Comparison of ENCODE assay signal across 8 cellular contexts in the genomic region with DNA sequence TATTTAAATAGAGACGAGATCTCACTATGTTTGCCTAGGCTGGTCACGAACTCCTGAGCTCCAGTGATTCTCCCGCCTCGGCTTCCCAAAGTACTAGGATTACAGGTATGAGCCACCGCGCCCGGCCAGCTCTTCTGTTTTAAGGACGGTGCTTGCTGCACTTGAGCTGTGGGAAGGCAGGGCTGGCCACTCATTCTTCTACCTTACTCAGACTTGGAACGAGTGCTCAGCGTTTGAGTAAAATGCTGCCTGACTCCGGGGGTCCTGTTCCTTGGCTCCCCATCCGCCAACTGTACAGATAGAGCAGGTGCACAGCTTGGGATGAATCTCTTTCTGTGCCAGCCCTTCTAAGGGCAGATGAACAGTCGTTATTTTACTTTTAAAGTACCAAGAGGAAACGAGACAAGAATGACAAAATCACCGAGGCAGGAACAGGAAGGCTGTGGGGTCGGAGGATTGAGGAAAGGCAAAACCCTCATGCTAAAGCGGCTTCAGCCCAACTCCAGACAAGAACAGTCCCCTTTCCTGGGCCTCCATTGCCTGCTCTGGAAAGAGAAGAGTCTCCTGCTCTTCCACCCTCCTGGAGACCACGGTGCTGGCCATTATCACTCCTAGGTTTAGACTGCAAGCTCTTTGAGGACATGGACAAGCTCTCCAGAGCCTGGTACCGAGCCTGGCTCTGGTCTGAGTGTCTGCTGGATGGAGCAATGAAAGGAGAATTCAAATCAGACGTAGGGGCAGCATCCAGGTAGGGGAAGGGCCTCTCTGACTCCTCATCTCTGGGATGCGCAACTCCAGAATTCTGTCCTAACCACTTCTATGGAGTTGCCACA. TPM values are rescaled to one million over a fixed set of nuclear protein-coding genes. Genes with fewer than 3 reads are reported as not detected.
DNase-seq lines count a peak whose midpoint lies in the region; ATAC-seq and TF ChIP-seq lines count a peak whose summit lies in the region.

No MANE protein-coding gene starts in this region.

- peaks cover 12% of the 10 kb centered on the region for H3K36me3 ChIP-seq in OCI-LY7 (ENCODE audit: insufficient read depth, low read length)
- no peaks in the 10 kb centered on the region for H3K36me3 ChIP-seq in parathyroid adenoma (ENCODE audit: control insufficient read depth, insufficient read depth, low read length)

- H2AFZ ChIP-seq in OCI-LY7 (ENCODE audit: low read length), result peak overlapping the region; percentile 91; the same call in 1 of the 2 replicates
- peak overlapping the region; percentile 82 for H2AFZ ChIP-seq in parathyroid adenoma

- ATAC-seq in HG02884 (IDR thresholded peaks at IDR 0.05; ENCODE audit: unreplicated experiment), result no peak

- H3K4me3 ChIP-seq in OCI-LY7 (ENCODE audit: low read depth, low read length, poor library complexity, severe bottlenecking), result peak overlapping the region; percentile 94
- peak overlapping the region; percentile 68 for H3K4me3 ChIP-seq in parathyroid adenoma (ENCODE audit: low read depth, low read length)

- intact Hi-C loops in OCI-LY7 (cut with micrococcal nuclease; ENCODE audit: unreplicated experiment), result loop anchor here (2.0 to 10.0 kb wide), 2 partner anchors 52 to 688 kb away; a partner anchor contains a TSS

- TF ChIP-seq CTCF in OCI-LY7 (conservative IDR thresholded peaks at IDR 0.05; ENCODE audit: low read length) (no peak), parathyroid adenoma (IDR thresholded peaks at IDR 0.05) (no peak)

- H3K4me2 ChIP-seq in OCI-LY7 (ENCODE audit: low read length) (peak overlapping the region; percentile 99), parathyroid adenoma (ENCODE audit: low read length) (no peak overlapping the region)

- no peaks in the 10 kb centered on the region for H3K9me2 ChIP-seq in OCI-LY7 (ENCODE audit: insufficient read depth, low read length)

- H3K79me2 ChIP-seq in OCI-LY7 (ENCODE audit: insufficient read depth, low read depth, low read length), result peaks cover 6% of the 10 kb centered on the region; the same call in 1 of the 2 replicates
- no peaks in the 10 kb centered on the region for H3K79me2 ChIP-seq in parathyroid adenoma

- DNase-seq in NCI-H1092 treated with DMSO at 0.1 percent for 48 hours (lab: John Stamatoyannopoulos, UW), result peak; percentile 63
- DNase-seq in NCI-H1092 (lab: John Stamatoyannopoulos, UW), result no peak
- DNase-seq in OCI-LY7 (ENCODE audit: low spot score), result peak; percentile 55
- peak; percentile 21 for DNase-seq in dermis blood vessel endothelial cell
- DNase-seq in NCI-H510A treated with DMSO at 0.1 percent for 48 hours (lab: John Stamatoyannopoulos, UW), result no peak
- no peak for DNase-seq in H4 (ENCODE audit: low spot score)

- H3K4me1 ChIP-seq in OCI-LY7 (ENCODE audit: insufficient read depth, low read length, poor library complexity, severe bottlenecking) (peaks cover 44% of the 10 kb centered on the region), parathyroid adenoma (no peaks in the 10 kb centered on the region)

- POLR2A ChIA-PET in OCI-LY7 (lab: Charles Lee), result interaction anchor here (0.7 kb wide), 2 partner anchors 12 to 194 kb away, joined by 3 read pairs; no protein-coding TSS in a partner anchor

- H3K9ac ChIP-seq in parathyroid adenoma, result no peak overlapping the region

- CTCF ChIA-PET in OCI-LY7 (lab: Charles Lee; ENCODE audit: unreplicated experiment), result interaction anchor here (1.3 kb wide), 1 partner anchor 12 kb away, joined by 4 read pairs; no protein-coding TSS in a partner anchor

- H3K27ac ChIP-seq in OCI-LY7 (ENCODE audit: low read depth, low read length, poor library complexity, severe bottlenecking), result peak overlapping the region; percentile 52
- no peak overlapping the region for H3K27ac ChIP-seq in parathyroid adenoma

- no TSS peak for BruUV-seq in OCI-LY7 (replicated peaks; lab: Mats Ljungman, UMichigan)

- no peaks in the 10 kb centered on the region for H3K27me3 ChIP-seq in parathyroid adenoma (ENCODE audit: control insufficient read depth, insufficient read depth, low read length)

- H3K9me3 ChIP-seq in OCI-LY7 (ENCODE audit: low read length), result no peaks in the 10 kb centered on the region
- no peaks in the 10 kb centered on the region for H3K9me3 ChIP-seq in parathyroid adenoma (ENCODE audit: control insufficient read depth, low read length)

- 0 out of 2 replicates have a peak, but pooled peaks cover 4% of the 10 kb centered on the region for H4K20me1 ChIP-seq in OCI-LY7 (ENCODE audit: insufficient read depth, low read length)

RNA-seq across cellular contexts. Expression of a gene that starts 1.0 kb away (rescaled TPM):
- total RNA-seq in OCI-LY7 (2014; rRNA removed; shearing (Covaris generic)), result 59.1 and 67.6 TPM in 2 replicates
- total RNA-seq in OCI-LY7 (2022), result 80.2 and 95.7 TPM in 2 replicates
- 186 and 260 TPM in 2 replicates for total RNA-seq in dermis blood vessel endothelial cell
- 42.0 and 57.2 TPM in 2 replicates for total RNA-seq in H4 (2014; rRNA removed; shearing (Covaris generic))

RNA-seq across cellular contexts. Expression of a gene that starts 37.1 kb away (rescaled TPM):
- 6.8 and 7.1 TPM in 2 replicates for total RNA-seq in OCI-LY7 (2014; rRNA removed; shearing (Covaris generic))
- total RNA-seq in OCI-LY7 (2022) (6.4 and 6.6 TPM in 2 replicates), dermis blood vessel endothelial cell (15.3 and 16.3 TPM in 2 replicates)
- 6.4 and 6.6 TPM in 2 replicates for total RNA-seq in H4 (2014; rRNA removed; shearing (Covaris generic))

RNA-seq across cellular contexts. Expression of a gene that starts 51.1 kb away (rescaled TPM):
- 46.1 and 51.1 TPM in 2 replicates for total RNA-seq in OCI-LY7 (2014; rRNA removed; shearing (Covaris generic))
- 95.0 and 97.5 TPM in 2 replicates for total RNA-seq in OCI-LY7 (2022)
- 35.1 and 46.7 TPM in 2 replicates for total RNA-seq in dermis blood vessel endothelial cell
- 12.1 and 12.9 TPM in 2 replicates for total RNA-seq in H4 (2014; rRNA removed; shearing (Covaris generic))

RNA-seq across cellular contexts. Expression of a gene that starts 56.1 kb away (rescaled TPM):
- 46.6 and 50.4 TPM in 2 replicates for total RNA-seq in OCI-LY7 (2014; rRNA removed; shearing (Covaris generic))
- 54.7 and 56.3 TPM in 2 replicates for total RNA-seq in OCI-LY7 (2022)
- total RNA-seq in dermis blood vessel endothelial cell, result 98.4 and 117 TPM in 2 replicates
- 40.7 and 52.1 TPM in 2 replicates for total RNA-seq in H4 (2014; rRNA removed; shearing (Covaris generic))

Comparison
In these comparisons a context has a peak if more than half of its experiments do, and no peak if none do; other contexts are left out.
1. DNase-seq: peak in NCI-H1092 treated with DMSO at 0.1 percent for 48 hours (single experiment), OCI-LY7 (single experiment) and dermis blood vessel endothelial cell (single experiment); none in NCI-H1092 (single experiment), NCI-H510A treated with DMSO at 0.1 percent for 48 hours (single experiment) and H4 (single experiment).